In the genomic region with DNA sequence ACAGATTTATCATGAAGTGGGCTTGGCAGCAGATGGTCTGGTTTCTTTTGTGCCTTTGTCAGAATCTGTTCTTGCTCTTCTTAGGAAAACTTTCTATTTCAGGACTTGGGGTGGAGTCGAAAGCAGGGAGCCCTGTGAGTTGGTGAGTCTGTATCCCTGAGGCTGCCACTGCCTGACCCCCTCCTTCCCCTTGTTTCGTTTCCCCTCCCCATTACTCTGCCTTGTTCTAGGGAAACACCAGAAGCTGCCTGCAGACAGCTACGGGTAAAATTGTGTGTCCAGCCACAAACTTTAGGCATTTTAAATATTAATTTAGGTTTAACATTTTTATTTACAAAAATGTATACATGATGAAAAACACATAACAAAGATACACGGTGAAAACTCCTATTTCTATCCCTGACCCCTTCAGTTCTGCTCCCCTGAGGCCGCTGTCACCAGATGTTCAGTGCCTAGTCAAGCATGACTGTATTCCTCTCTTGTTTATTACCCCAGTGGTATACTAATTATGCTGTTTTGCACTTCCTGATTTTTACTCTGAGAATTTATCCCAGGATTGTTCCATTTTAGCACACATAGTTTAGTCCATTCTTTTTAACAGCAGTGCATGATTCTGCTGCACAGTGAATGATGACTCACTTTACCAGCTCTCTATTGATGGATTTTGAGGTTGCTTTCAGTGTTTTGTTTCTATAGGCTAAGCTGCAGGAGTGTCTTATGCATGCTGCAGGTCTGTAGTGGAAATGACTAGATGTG, we compare ENCODE assay signal across 9 cellular contexts. TPM values are rescaled to one million over a fixed set of nuclear protein-coding genes. Genes with fewer than 3 reads are reported as not detected.
DNase-seq lines count a peak whose midpoint lies in the region; ATAC-seq, FAIRE-seq and TF ChIP-seq lines count a peak whose summit lies in the region.
"Had no signal": no experiment of that assay in that cellular context is flagged by ENCODE, and none has a peak within 500 bp of the region (broad histone marks: within the 10 kb centered on the region; RNA-seq: fewer than 3 reads in every experiment).

No MANE protein-coding gene starts in this region.

- H3K4me2 ChIP-seq in astrocyte (ENCODE audit: low read length), result peak overlapping the region; percentile 70

- POLR2A ChIA-PET in A673 (lab: Charles Lee; ENCODE audit: low non-redundant PET), result interaction anchor here (0.6 kb wide), 1 partner anchor 10 kb away, joined by 4 read pairs; no protein-coding TSS in a partner anchor

- H4K20me1 ChIP-seq in astrocyte (ENCODE audit: insufficient read depth, low read length), result peaks cover 91% of the 10 kb centered on the region

- H3K27ac ChIP-seq in A673 (ENCODE audit: low read depth, low read length, poor library complexity, severe bottlenecking) (peak overlapping the region; percentile 89), astrocyte (ENCODE audit: low read depth, low read length) (peak overlapping the region; percentile 64), mesodermal cell (ENCODE audit: low read depth, low read length, severe bottlenecking) (peak overlapping the region; percentile 93)

- TF ChIP-seq CTCF in A673 (conservative IDR thresholded peaks at IDR 0.05; ENCODE audit: low read depth, low read length) (no peak), astrocyte (IDR thresholded peaks at IDR 0.05; ENCODE audit: insufficient read depth, low read depth, low read length) (no peak), omental fat pad (IDR thresholded peaks at IDR 0.05) (no peak)

- CTCF ChIA-PET in A673 (lab: Charles Lee), result interaction anchor here (0.7 to 2.4 kb wide), 2 partner anchors 18 to 42 kb away, joined by 4 to 12 read pairs; no protein-coding TSS in a partner anchor

- BruUV-seq in A673 (replicated peaks; lab: Mats Ljungman, UMichigan), result no TSS peak

- H3K27me3 ChIP-seq in A673 (replicated peaks; ENCODE audit: insufficient read depth, low read depth, low read length, poor library complexity) (no peaks in the 10 kb centered on the region), astrocyte (ENCODE audit: insufficient read depth, low read length) (no peaks in the 10 kb centered on the region)

- H3K9me3 Mint-ChIP-seq in astrocyte (ENCODE audit: unreplicated experiment), result no peaks in the 10 kb centered on the region

- WGBS in mesodermal cell (ENCODE audit: insufficient coverage in 2 of 2), 2 experiments, result 74 to 83% methylated on average over 1 to 3 of the region's 5 CpGs

- intact Hi-C loops in A673 (cut with micrococcal nuclease; ENCODE audit: unreplicated experiment), result loop anchor here (5.0 kb wide), 1 partner anchor 44 kb away; no protein-coding TSS in a partner anchor

- H3K27me3 Mint-ChIP-seq in astrocyte (ENCODE audit: low read depth, unreplicated experiment), result no peaks in the 10 kb centered on the region

- no peak for ATAC-seq in omental fat pad (ENCODE audit: low FRiP score)
- ATAC-seq in GM21515 (IDR thresholded peaks at IDR 0.05; ENCODE audit: unreplicated experiment), result no peak

- peak overlapping the region; percentile 34 for H3K4me3 Mint-ChIP-seq in astrocyte (ENCODE audit: unreplicated experiment)

- FAIRE-seq in GM18507 (lab: Jason Lieb, UNC), result peak; percentile 63
- FAIRE-seq in astrocyte (lab: Jason Lieb, UNC), result no peak
- FAIRE-seq: colon had no signal

- peak overlapping the region; percentile 16 for H3K4me3 ChIP-seq in A673 (ENCODE audit: low read depth, low read length, poor library complexity, severe bottlenecking)
- H3K4me3 ChIP-seq in astrocyte (ENCODE audit: insufficient read depth, low read depth, low read length), result no peak overlapping the region
- no peak overlapping the region for H3K4me3 ChIP-seq in mesodermal cell (ENCODE audit: extremely low read depth, insufficient read depth, low read length, poor library complexity, severe bottlenecking)

- peaks cover 91% of the 10 kb centered on the region for H3K4me1 Mint-ChIP-seq in astrocyte (ENCODE audit: low read depth, unreplicated experiment)

- no peak overlapping the region for H2AFZ ChIP-seq in astrocyte (ENCODE audit: low read depth, low read length)

- H3K4me1 ChIP-seq in A673 (ENCODE audit: insufficient read depth, low read length, poor library complexity, severe bottlenecking) (peaks cover 89% of the 10 kb centered on the region), astrocyte (ENCODE audit: insufficient read depth, low read length) (peaks cover 77% of the 10 kb centered on the region), mesodermal cell (ENCODE audit: control insufficient read depth, insufficient read depth, low read length, poor library complexity, severe bottlenecking) (peaks cover 90% of the 10 kb centered on the region)

- no peaks in the 10 kb centered on the region for H3K9me3 ChIP-seq in A673 (ENCODE audit: low read depth, low read length, poor library complexity, severe bottlenecking)
- H3K9me3 ChIP-seq in astrocyte (ENCODE audit: insufficient read depth, low read depth, low read length), result no peaks in the 10 kb centered on the region
- H3K9me3 ChIP-seq in mesodermal cell (ENCODE audit: control insufficient read depth, low read length), result no peaks in the 10 kb centered on the region

- peaks cover 100% of the 10 kb centered on the region for H3K79me2 ChIP-seq in astrocyte (ENCODE audit: insufficient read depth, low read length)

- H3K9ac ChIP-seq in astrocyte (ENCODE audit: low read length), result peak overlapping the region; percentile 57

- peak overlapping the region; percentile 83 for H3K27ac Mint-ChIP-seq in astrocyte (ENCODE audit: unreplicated experiment)

- DNase-seq in A673 (ENCODE audit: low spot score), result peak; percentile 87
- no peak for DNase-seq in GM18507 (ENCODE audit: extremely low spot score, insufficient read length, low read depth)
- peak; percentile 65 for DNase-seq in HT1080 (ENCODE audit: low read depth)
- DNase-seq in astrocyte (ENCODE audit: low read depth), result peak; percentile 66
- no peak for DNase-seq in omental fat pad (ENCODE audit: low spot score)
- DNase-seq in D341Med (ENCODE audit: low spot score), result no peak

- H3K36me3 ChIP-seq in A673 (ENCODE audit: insufficient read depth, low read length, poor library complexity, severe bottlenecking) (no peaks in the 10 kb centered on the region), astrocyte (ENCODE audit: insufficient read depth, low read length) (no peaks in the 10 kb centered on the region), mesodermal cell (ENCODE audit: control insufficient read depth, insufficient read depth, low read length) (peaks cover 18% of the 10 kb centered on the region)

- H3K36me3 Mint-ChIP-seq in astrocyte (ENCODE audit: low read depth, unreplicated experiment), result peaks cover 3% of the 10 kb centered on the region

RNA-seq across cellular contexts. Expression of a gene that starts 9.1 kb away (rescaled TPM):
- total RNA-seq in A673 (2021), result 50.4 and 55.8 TPM in 2 replicates
- total RNA-seq in HT1080 (2014; rRNA removed; shearing (Covaris generic)), result 26.8 and 43.1 TPM in 2 replicates
- polyA plus RNA-seq in HT1080 (2015; cell fraction: cytosol; rRNA removed), result 103 and 107 TPM in 2 replicates
- 81.8 and 97.5 TPM in 2 replicates for polyA plus RNA-seq in HT1080 (2015; cell fraction: nucleus; rRNA removed)
- 134 and 140 TPM in 2 replicates for total RNA-seq in astrocyte
- 117 TPM for polyA plus RNA-seq in mesodermal cell (2013, experiment 1 of 2)
- 90.6 TPM for polyA plus RNA-seq in mesodermal cell (2013, experiment 2 of 2)
- 100 to 1,000 TPM in 2 of 4 donors, 10 to 100 TPM in 2; 42.4 to 114 (median 91.6) TPM for total RNA-seq in omental fat pad

RNA-seq across cellular contexts. Expression of a gene that starts 54.8 kb away (rescaled TPM):
- total RNA-seq in A673 (2021) (98.7 and 100 TPM in 2 replicates), astrocyte (24.3 and 29.9 TPM in 2 replicates), omental fat pad (100 to 1,000 TPM; 218 to 456 (median 415) TPM)
- total RNA-seq in HT1080 (2014; rRNA removed; shearing (Covaris generic)), result 0.07 and 0.39 TPM in 2 replicates
- 0.24 TPM in 2 replicates for polyA plus RNA-seq in HT1080 (2015; cell fraction: cytosol; rRNA removed)
- not detected in 2 replicates for polyA plus RNA-seq in HT1080 (2015; cell fraction: nucleus; rRNA removed)
- polyA plus RNA-seq in mesodermal cell (2013, experiment 1 of 2), result 87.4 TPM
- polyA plus RNA-seq in mesodermal cell (2013, experiment 2 of 2), result 88.2 TPM

Comparison
In these comparisons a context has a peak if more than half of its experiments do, and no peak if none do; other contexts are left out.
1. DNase-seq: peak in A673 (single experiment), HT1080 (single experiment) and astrocyte (single experiment); none in GM18507 (single experiment), omental fat pad (single experiment) and D341Med (single experiment).
2. RNA of a gene that starts 54.8 kb away (total RNA-seq): 218 to 456 TPM in omental fat pad, 98.7 to 100 TPM in A673 and 24.3 to 29.9 TPM in astrocyte; 0.07 to 0.39 TPM in HT1080; every median in the first group is over 10 times any median in the second.
3. Peak in every context shown above with its lines, with median percentiles within 50 percentile points of each other: H3K27ac ChIP-seq.